Comparison of ENCODE assay signal across 13 cellular contexts in genomic region chr11:75406338-75406777, GRCh38. TPM values are rescaled to one million over a fixed set of nuclear protein-coding genes. Genes with fewer than 3 reads are reported as not detected.
A peak's percentile ranks its signal among the peaks of the same experiment; 100 is the strongest.
DNase-seq lines count a peak whose midpoint lies in the region; ATAC-seq, FAIRE-seq and TF ChIP-seq lines count a peak whose summit lies in the region.
"Had no signal": no experiment of that assay in that cellular context is flagged by ENCODE, and none has a peak within 500 bp of the region (broad histone marks: within the 10 kb centered on the region; RNA-seq: fewer than 3 reads in every experiment).

No MANE protein-coding gene starts in this region.

- H3K36me3 Mint-ChIP-seq in activated T-cell treated with anti-CD3 and anti-CD28 coated beads, Interleukin-2, amount 50 U/mL, for 24 hours (ENCODE audit: low read depth): peaks cover 76% of the 10 kb centered on the region

- 20 to 24% methylated on average over 1 of the region's 1 CpG for WGBS in pancreas, 2 donors

- CTCF ChIA-PET in OCI-LY7 (lab: Charles Lee; ENCODE audit: unreplicated experiment): no interaction called here

- no peak overlapping the region for H3K4me3 Mint-ChIP-seq in activated T-cell treated with anti-CD3 and anti-CD28 coated beads, Interleukin-2, amount 50 U/mL, for 24 hours
- H3K4me3 Mint-ChIP-seq: activated naive CD4-positive, alpha-beta T cell treated with anti-CD3 and anti-CD28 coated beads, Interleukin-2, amount 10 ng/mL, durations not matched to agents 7 days and 5 days; stimulated activated memory B cell treated with anti-CD40 and anti-IgM and Interleukin-4, amounts not matched to agents 10 μg/mL and 1 μg/mL and 100 μg/mL, for 72 hours had no signal

- intact Hi-C loops in pancreas (cut with DNase I) (no loop called here), OCI-LY7 (cut with micrococcal nuclease; ENCODE audit: unreplicated experiment) (no loop called here)

- no TSS peak for BruUV-seq in OCI-LY7 (replicated peaks; lab: Mats Ljungman, UMichigan)

- no peak overlapping the region for H3K27ac ChIP-seq in pancreas
- no peak overlapping the region for H3K27ac ChIP-seq in OCI-LY7 (ENCODE audit: low read depth, low read length, poor library complexity, severe bottlenecking)
- H3K27ac ChIP-seq: esophagus muscularis mucosa, skin epidermis had no signal

- TF ChIP-seq CTCF in pancreas (IDR thresholded peaks at IDR 0.05) (no peak), OCI-LY7 (conservative IDR thresholded peaks at IDR 0.05; ENCODE audit: low read length) (no peak)

- peaks cover 59% of the 10 kb centered on the region for H3K4me1 Mint-ChIP-seq in activated T-cell treated with anti-CD3 and anti-CD28 coated beads, Interleukin-2, amount 50 U/mL, for 24 hours (ENCODE audit: low read depth)

- no peaks in the 10 kb centered on the region for H3K27me3 ChIP-seq in pancreas
- H3K27me3 ChIP-seq: esophagus muscularis mucosa had no signal

- H2AFZ ChIP-seq in OCI-LY7 (ENCODE audit: low read length): no peak overlapping the region

- H3K9me3 ChIP-seq in pancreas (no peaks in the 10 kb centered on the region), OCI-LY7 (ENCODE audit: low read length) (no peaks in the 10 kb centered on the region)
- H3K9me3 ChIP-seq: esophagus muscularis mucosa had no signal

- peaks cover 40% of the 10 kb centered on the region for H3K79me2 ChIP-seq in OCI-LY7 (ENCODE audit: insufficient read depth, low read depth, low read length)

- H3K4me2 ChIP-seq in OCI-LY7 (ENCODE audit: low read length): no peak overlapping the region

- no peaks in the 10 kb centered on the region for H3K27me3 Mint-ChIP-seq in activated T-cell treated with anti-CD3 and anti-CD28 coated beads, Interleukin-2, amount 50 U/mL, for 24 hours
- H3K27me3 Mint-ChIP-seq: activated naive CD4-positive, alpha-beta T cell treated with anti-CD3 and anti-CD28 coated beads, Interleukin-2, amount 10 ng/mL, durations not matched to agents 7 days and 5 days; stimulated activated memory B cell treated with anti-CD40 and anti-IgM and Interleukin-4, amounts not matched to agents 10 μg/mL and 1 μg/mL and 100 μg/mL, for 72 hours had no signal

- no peak for DNase-seq in activated T-cell treated with anti-CD3 and anti-CD28 coated beads, Interleukin-2, amount 50 U/mL, for 24 hours
- DNase-seq in activated T-cell treated with anti-CD3 and anti-CD28 coated beads, Interleukin-2, amount 50 U/mL, for 48 hours: no peak
- peak; percentile 77 for DNase-seq in NCI-H69 (lab: John Stamatoyannopoulos, UW)
- peak; percentile 30 to 37 for DNase-seq in cerebellar nuclear complex (lab: John Stamatoyannopoulos, UW)
- no peak for DNase-seq in pancreas
- DNase-seq in OCI-LY7 (ENCODE audit: low spot score): no peak
- no peak for DNase-seq in UCSD-AML1 (lab: John Stamatoyannopoulos, UW; ENCODE audit: unreplicated experiment)
- DNase-seq: activated naive CD4-positive, alpha-beta T cell treated with anti-CD3 and anti-CD28 coated beads, Interleukin-2, amount 10 ng/mL, durations not matched to agents 7 days and 5 days; NCI-H1930 had no signal

- FAIRE-seq in pancreas (lab: Jason Lieb, UNC): no peak

- H4K20me1 ChIP-seq in OCI-LY7 (ENCODE audit: insufficient read depth, low read length): peaks cover 51% of the 10 kb centered on the region

- peak overlapping the region; percentile 81 for H3K27ac Mint-ChIP-seq in activated T-cell treated with anti-CD3 and anti-CD28 coated beads, Interleukin-2, amount 50 U/mL, for 24 hours
- H3K27ac Mint-ChIP-seq: stimulated activated memory B cell treated with anti-CD40 and anti-IgM and Interleukin-4, amounts not matched to agents 10 μg/mL and 1 μg/mL and 100 μg/mL, for 72 hours had no signal

- ATAC-seq in pancreas (peak in 3 of 4 donors; percentile 30 to 49 (median 47)), GM21423 (IDR thresholded peaks at IDR 0.05; ENCODE audit: unreplicated experiment) (no peak)
- ATAC-seq: stimulated activated memory B cell treated with anti-CD40 and anti-IgM and Interleukin-4, amounts not matched to agents 10 μg/mL and 1 μg/mL and 100 μg/mL, for 72 hours had no signal

- peaks cover 5 to 17% (median 11%) of the 10 kb centered on the region in 3 donors for H3K4me1 ChIP-seq in pancreas
- peaks cover 22% of the 10 kb centered on the region for H3K4me1 ChIP-seq in OCI-LY7 (ENCODE audit: insufficient read depth, low read length, poor library complexity, severe bottlenecking)

- no peaks in the 10 kb centered on the region for H3K9me3 Mint-ChIP-seq in activated T-cell treated with anti-CD3 and anti-CD28 coated beads, Interleukin-2, amount 50 U/mL, for 24 hours
- H3K9me3 Mint-ChIP-seq: activated naive CD4-positive, alpha-beta T cell treated with anti-CD3 and anti-CD28 coated beads, Interleukin-2, amount 10 ng/mL, durations not matched to agents 7 days and 5 days; stimulated activated memory B cell treated with anti-CD40 and anti-IgM and Interleukin-4, amounts not matched to agents 10 μg/mL and 1 μg/mL and 100 μg/mL, for 72 hours had no signal

- H3K9me2 ChIP-seq in OCI-LY7 (ENCODE audit: insufficient read depth, low read length): no peaks in the 10 kb centered on the region

- POLR2A ChIA-PET in OCI-LY7 (lab: Charles Lee): interaction anchor here (0.8 kb wide), 1 partner anchor 25 kb away, joined by 3 read pairs; no protein-coding TSS in a partner anchor

- H3K36me3 ChIP-seq in pancreas (peaks cover 15 to 56% (median 39%) of the 10 kb centered on the region in 3 donors), OCI-LY7 (ENCODE audit: insufficient read depth, low read length) (peaks cover 76% of the 10 kb centered on the region)

- H3K4me3 ChIP-seq in pancreas (no peak overlapping the region), OCI-LY7 (ENCODE audit: low read depth, low read length, poor library complexity, severe bottlenecking) (no peak overlapping the region)
- H3K4me3 ChIP-seq: esophagus muscularis mucosa, skin epidermis had no signal

RNA-seq across cellular contexts. Expression of gene RPS3, which starts 7.0 kb away (rescaled TPM):
- total RNA-seq in pancreas: 1,000 to 10,000 TPM in 5 of 6 donors, 100 to 1,000 TPM in 1; 824 to 1,938 (median 1,523) TPM
- polyA plus RNA-seq in pancreas: 1,000 to 10,000 TPM; 1,208 to 1,382 TPM
- total RNA-seq in OCI-LY7 (2014; rRNA removed; shearing (Covaris generic)): 3,268 and 3,417 TPM in 2 replicates
- 4,392 and 4,414 TPM in 2 replicates for total RNA-seq in OCI-LY7 (2022)

RNA-seq across cellular contexts. Expression of gene KLHL35, which starts 26.6 kb away (rescaled TPM):
- 1 to 10 TPM in 5 of 6 donors, under 1 TPM in 1; 0.97 to 3.1 (median 1.7) TPM for total RNA-seq in pancreas
- polyA plus RNA-seq in pancreas: 1 to 10 TPM; 1.7 to 2.5 TPM
- not detected in 2 replicates for total RNA-seq in OCI-LY7 (2014; rRNA removed; shearing (Covaris generic))
- total RNA-seq in OCI-LY7 (2022): 0.21 TPM in 1 of 2 replicates, not detected in the other

RNA-seq across cellular contexts. Expression of gene ARRB1, which starts 54.9 kb away (rescaled TPM):
- total RNA-seq in pancreas (10 to 100 TPM; 30.3 to 68.1 (median 33.8) TPM), OCI-LY7 (2022) (not detected in 2 replicates)
- 10 to 100 TPM in 1 of 2 donors, 1 to 10 TPM in 1; 7.8 to 12.7 TPM for polyA plus RNA-seq in pancreas
- total RNA-seq in OCI-LY7 (2014; rRNA removed; shearing (Covaris generic)): not detected in 2 replicates

Comparison
In these comparisons a context has a peak if more than half of its experiments do, and no peak if none do; other contexts are left out.
1. DNase-seq: peak in NCI-H69 (single experiment) and cerebellar nuclear complex (2 of 2); none in activated T-cell treated with anti-CD3 and anti-CD28 coated beads, Interleukin-2, amount 50 U/mL, for 24 hours (single experiment), activated T-cell treated with anti-CD3 and anti-CD28 coated beads, Interleukin-2, amount 50 U/mL, for 48 hours (0 of 2), pancreas (0 of 6), OCI-LY7 (single experiment) and UCSD-AML1 (single experiment).
2. RNA of gene ARRB1, which starts 54.9 kb away (total RNA-seq): 30.3 to 68.1 TPM in pancreas; not detected in OCI-LY7; every median in the first group is over 10 times any median in the second.